ENCODE assay signal across 9 cellular contexts in genomic region chr2:137865954-137866540, GRCh38.
DNase-seq lines count a peak whose midpoint lies in the region; ATAC-seq, FAIRE-seq and TF ChIP-seq lines count a peak whose summit lies in the region.
"Had no signal": no experiment of that assay in that cellular context is flagged by ENCODE, and none has a peak within 500 bp of the region (broad histone marks: within the 10 kb centered on the region; RNA-seq: fewer than 3 reads in every experiment).

No MANE protein-coding gene starts in this region.

- peak; percentile 62 to 77 for DNase-seq in NCI-H2081 (lab: John Stamatoyannopoulos, UW)
- DNase-seq in NCI-H2081 treated with DMSO at 0.1 percent for 48 hours (lab: John Stamatoyannopoulos, UW) = no peak
- DNase-seq in H4 (ENCODE audit: low spot score) = peak; percentile 46
- peak; percentile 37 for DNase-seq in LNCaP clone FGC (ENCODE audit: low read depth)
- DNase-seq in K562 (ENCODE audit: extremely low read depth in 1 of 4, low spot score in 3 of 4) = peak; percentile 45 to 68 (median 52)
- DNase-seq in HepG2 (ENCODE audit: low spot score) = peak; percentile 77
- DNase-seq in stimulated activated effector memory CD8-positive, alpha-beta T cell treated with anti-CD3 and anti-CD28 coated beads, Interleukin-12 subunit alpha, Interleukin-12 subunit beta, amount 100 ng/mL, for 72 hours (ENCODE audit: low spot score in 2 of 2) = peak; percentile 11 to 53

- H3K79me2 ChIP-seq in K562 (ENCODE audit: control insufficient read depth, insufficient read depth, low read length) (no peaks in the 10 kb centered on the region), HepG2 (ENCODE audit: insufficient read depth, low read length) (no peaks in the 10 kb centered on the region)

- CTCF ChIA-PET in K562 (lab: Yijun Ruan, JAX; ENCODE audit: low intra/inter-chr PET ratio) = no interaction called here
- CTCF ChIA-PET in HepG2 (lab: Yijun Ruan, JAX; ENCODE audit: low intra/inter-chr PET ratio, low total read pairs) = interaction anchor here (1.5 to 3.1 kb wide), 4 partner anchors 20 to 962 kb away, joined by 6 to 53 read pairs (median 20); no protein-coding TSS in a partner anchor

- H3K4me1 ChIP-seq in K562 (replicated peaks in 1 of 2; ENCODE audit: control insufficient read depth in 2 of 2, insufficient read depth in 2 of 2, low read length in 2 of 2) (no peaks in the 10 kb centered on the region), HepG2 (ENCODE audit: insufficient read depth, low read length) (no peaks in the 10 kb centered on the region)
- H3K4me1 ChIP-seq: BLaER1 had no signal

- H3K4me1 Mint-ChIP-seq in stimulated activated effector memory CD8-positive, alpha-beta T cell treated with anti-CD3 and anti-CD28 coated beads, Interleukin-12 subunit alpha, Interleukin-12 subunit beta, amount 100 ng/mL, for 72 hours = no peaks in the 10 kb centered on the region

- H2AFZ ChIP-seq in K562 (ENCODE audit: low read depth, low read length) (no peak overlapping the region), HepG2 (ENCODE audit: low read length) (no peak overlapping the region)

- no peaks in the 10 kb centered on the region for H4K20me1 ChIP-seq in K562 (replicated peaks; ENCODE audit: control insufficient read depth, insufficient read depth, low read length)
- no peaks in the 10 kb centered on the region for H4K20me1 ChIP-seq in HepG2 (ENCODE audit: insufficient read depth, low read length)
- H4K20me1 ChIP-seq: BLaER1 had no signal

- H3K9me3 Mint-ChIP-seq in stimulated activated effector memory CD8-positive, alpha-beta T cell treated with anti-CD3 and anti-CD28 coated beads, Interleukin-12 subunit alpha, Interleukin-12 subunit beta, amount 100 ng/mL, for 72 hours = no peaks in the 10 kb centered on the region

- H3K9me3 ChIP-seq in K562 (replicated peaks; ENCODE audit: control insufficient read depth, insufficient read depth, low read depth, low read length) = no peaks in the 10 kb centered on the region
- no peaks in the 10 kb centered on the region for H3K9me3 ChIP-seq in HepG2 (ENCODE audit: low read length)
- H3K9me3 ChIP-seq: BLaER1 had no signal

- POLR2A ChIA-PET in K562 (lab: Yijun Ruan, JAX) = no interaction called here
- POLR2A ChIA-PET in HepG2 (lab: Yijun Ruan, JAX) = no interaction called here

- intact Hi-C loops in K562 (cut with micrococcal nuclease) (loop anchor here (1.0 to 5.0 kb wide), 4 partner anchors 20 to 961 kb away; no protein-coding TSS in a partner anchor), HepG2 (cut with micrococcal nuclease; ENCODE audit: unreplicated experiment) (loop anchor here (1.0 to 5.0 kb wide), 5 partner anchors 20 to 1166 kb away; no protein-coding TSS in a partner anchor)

- H3K9ac ChIP-seq in K562 (ENCODE audit: insufficient read depth in 1 of 2, low read depth in 2 of 2, low read length in 2 of 2) (no peak overlapping the region), HepG2 (ENCODE audit: insufficient read depth, low read depth, low read length) (no peak overlapping the region)
- H3K9ac ChIP-seq: BLaER1 had no signal

- peak; percentile 58 to 87 for TF ChIP-seq RAD21 in K562 (CRISPR knock-in tag; conservative IDR thresholded peaks at IDR 0.05 in 1 of 2, IDR thresholded peaks at IDR 0.05 in 1 of 2)
- peak; percentile 84 for TF ChIP-seq RAD21 in HepG2 (CRISPR knock-in tag; IDR thresholded peaks at IDR 0.05)

- no TSS peak for BruUV-seq in K562 (replicated peaks; lab: Mats Ljungman, UMichigan)
- BruUV-seq in HepG2 (replicated peaks; lab: Mats Ljungman, UMichigan) = no TSS peak

- H3K36me3 Mint-ChIP-seq in stimulated activated effector memory CD8-positive, alpha-beta T cell treated with anti-CD3 and anti-CD28 coated beads, Interleukin-12 subunit alpha, Interleukin-12 subunit beta, amount 100 ng/mL, for 72 hours = no peaks in the 10 kb centered on the region

- H3K27me3 ChIP-seq in K562 (ENCODE audit: control insufficient read depth in 2 of 2, insufficient read depth in 2 of 2, low read length in 2 of 2) = no peaks in the 10 kb centered on the region
- no peaks in the 10 kb centered on the region for H3K27me3 ChIP-seq in HepG2 (ENCODE audit: control insufficient read depth in 1 of 2, insufficient read depth in 2 of 2, low read length in 2 of 2)
- H3K27me3 ChIP-seq: BLaER1 had no signal

- TF ChIP-seq POLR2A in K562 (conservative IDR thresholded peaks at IDR 0.05) (no peak), HepG2 (IDR thresholded peaks at IDR 0.05; ENCODE audit: insufficient read depth in 1 of 2, low read depth in 2 of 2, low read length in 2 of 2) (no peak)

- no peak overlapping the region for H3K27ac ChIP-seq in K562 (ENCODE audit: extremely low read depth, low read depth, low read length)
- no peak overlapping the region for H3K27ac ChIP-seq in HepG2 (ENCODE audit: extremely low read length, insufficient read depth, low read length)
- H3K27ac ChIP-seq: BLaER1 had no signal

- in situ Hi-C loops in K562 (cut with MboI) (no loop called here), HepG2 (cut with HindIII; ENCODE audit: extremely low pct_ligation_motif_present, low pct_unique_long_range_greater_than_20kb) (no loop called here)

- ATAC-seq in SK-N-SH treated with all-trans-retinoic acid at 6 μM for 48 hours = peak; percentile 91
- ATAC-seq in K562 = peak; percentile 93
- ATAC-seq in HepG2 = peak; percentile 98
- peak; percentile 39 for ATAC-seq in stimulated activated effector memory CD8-positive, alpha-beta T cell treated with anti-CD3 and anti-CD28 coated beads, Interleukin-12 subunit alpha, Interleukin-12 subunit beta, amount 100 ng/mL, for 72 hours

- H3K27ac Mint-ChIP-seq in stimulated activated effector memory CD8-positive, alpha-beta T cell treated with anti-CD3 and anti-CD28 coated beads, Interleukin-12 subunit alpha, Interleukin-12 subunit beta, amount 100 ng/mL, for 72 hours = no peak overlapping the region

- FAIRE-seq in K562 (lab: Jason Lieb, UNC) (peak; percentile 90), HepG2 (lab: Jason Lieb, UNC) (peak; percentile 91)

- H3K4me3 ChIP-seq in LNCaP clone FGC (ENCODE audit: low read depth, low read length) = no peak overlapping the region
- H3K4me3 ChIP-seq in K562 = no peak overlapping the region
- no peak overlapping the region for H3K4me3 ChIP-seq in HepG2 (replicated peaks in 1 of 3; ENCODE audit: insufficient read depth in 1 of 3, low read depth in 2 of 3, low read length in 3 of 3)
- H3K4me3 ChIP-seq: BLaER1 had no signal

- no peak for TF ChIP-seq EP300 in K562 (IDR thresholded peaks at IDR 0.05; ENCODE audit: low read length)
- TF ChIP-seq EP300 in HepG2 (IDR thresholded peaks at IDR 0.05; ENCODE audit: low read depth in 2 of 2, low read length in 2 of 2) = no peak
- TF ChIP-seq EP300 in HepG2 (CRISPR knock-in tag; IDR thresholded peaks at IDR 0.05; ENCODE audit: borderline replicate concordance) = no peak

- H3K4me3 Mint-ChIP-seq in stimulated activated effector memory CD8-positive, alpha-beta T cell treated with anti-CD3 and anti-CD28 coated beads, Interleukin-12 subunit alpha, Interleukin-12 subunit beta, amount 100 ng/mL, for 72 hours = no peak overlapping the region

- no peaks in the 10 kb centered on the region for H3K9me1 ChIP-seq in K562 (ENCODE audit: control insufficient read depth, insufficient read depth, low read length)

- 0% methylated on average over 2 of the region's 2 CpGs for WGBS in K562 (ENCODE audit: insufficient coverage, low coverage, missing lambda C conversion rate)
- WGBS in HepG2 (ENCODE audit: low lambda C conversion rate) = 0% methylated on average over 2 of the region's 2 CpGs

- H3K36me3 ChIP-seq in K562 (ENCODE audit: control insufficient read depth, insufficient read depth, low read length) = no peaks in the 10 kb centered on the region
- no peaks in the 10 kb centered on the region for H3K36me3 ChIP-seq in HepG2 (replicated peaks in 1 of 2; ENCODE audit: control insufficient read depth in 1 of 2, insufficient read depth in 2 of 2, low read length in 2 of 2)
- H3K36me3 ChIP-seq: BLaER1 had no signal

- H3K4me2 ChIP-seq in K562 (ENCODE audit: insufficient read depth, low read length) = no peak overlapping the region
- H3K4me2 ChIP-seq in HepG2 (ENCODE audit: low read depth, low read length) = no peak overlapping the region
- H3K4me2 ChIP-seq: BLaER1 had no signal

- TF ChIP-seq CTCF in LNCaP clone FGC (IDR thresholded peaks at IDR 0.05; ENCODE audit: control insufficient read depth, extremely low read depth, insufficient read depth) (peak; percentile 73), K562 (IDR thresholded peaks at IDR 0.05 in 2 of 3, conservative IDR thresholded peaks at IDR 0.05 in 1 of 3; ENCODE audit: insufficient read depth in 2 of 3, low read depth in 1 of 3, low read length in 3 of 3) (peak; percentile 68 to 81 (median 74)), HepG2 (CRISPR knock-in tag; IDR thresholded peaks at IDR 0.05) (peak; percentile 92)

TF ChIP-seq in SK-N-SH treated with all-trans-retinoic acid at 6 μM for 48 hours, 23 proteins besides CTCF, POLR2A, EP300 and RAD21 (continues in another document):
- TF ChIP-seq ZC3H10 (CRISPR knock-in tag; IDR thresholded peaks at IDR 0.05) (no peak), ARNTL (CRISPR knock-in tag; IDR thresholded peaks at IDR 0.05; ENCODE audit: borderline replicate concordance, low read depth) (no peak), TOX (CRISPR knock-in tag; IDR thresholded peaks at IDR 0.05; ENCODE audit: borderline replicate concordance) (no peak), ZFP30 (CRISPR knock-in tag; IDR thresholded peaks at IDR 0.05) (no peak)

TF ChIP-seq in K562, 482 proteins besides CTCF, POLR2A, EP300 and RAD21 (continues in another document):
- TF ChIP-seq, protein P1, sequence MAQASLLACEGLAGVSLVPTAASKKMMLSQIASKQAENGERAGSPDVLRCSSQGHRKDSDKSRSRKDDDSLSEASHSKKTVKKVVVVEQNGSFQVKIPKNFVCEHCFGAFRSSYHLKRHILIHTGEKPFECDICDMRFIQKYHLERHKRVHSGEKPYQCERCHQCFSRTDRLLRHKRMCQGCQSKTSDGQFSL (CRISPR knock-in tag; IDR thresholded peaks at IDR 0.05) = no peak
- TF ChIP-seq, protein P1 (tag; IDR thresholded peaks at IDR 0.05) = no peak
- peak; percentile 80 for TF ChIP-seq SMC3 (conservative IDR thresholded peaks at IDR 0.05; ENCODE audit: insufficient read depth, low read depth, low read length)

TF ChIP-seq in HepG2, 621 proteins besides CTCF, POLR2A, EP300 and RAD21 (continues in another document):
- TF ChIP-seq SMAD3 (CRISPR knock-in tag; IDR thresholded peaks at IDR 0.05) (0 out of 2 replicates have a peak, but pooled peaks have one; percentile 26), DNMT3B (CRISPR knock-in tag; conservative IDR thresholded peaks at IDR 0.05) (0 out of 2 replicates have a peak, but pooled peaks have one; percentile 33), ZNF333 (CRISPR knock-in tag; IDR thresholded peaks at IDR 0.05; ENCODE audit: borderline replicate concordance) (no peak), ZNF557 (CRISPR knock-in tag; IDR thresholded peaks at IDR 0.05) (no peak), REPIN1 (CRISPR knock-in tag; IDR thresholded peaks at IDR 0.05; ENCODE audit: borderline replicate concordance, low read depth) (peak; percentile 24; the same call in 1 of the 2 replicates), CEBPG (CRISPR knock-in tag; IDR thresholded peaks at IDR 0.05) (0 out of 2 replicates have a peak, but pooled peaks have one; percentile 7)

Comparison
In these comparisons a context has a peak if more than half of its experiments do, and no peak if none do; other contexts are left out.
1. ATAC-seq: peak in every context shown above with its lines; median percentile 98 in HepG2; 93 in K562; 91 in SK-N-SH treated with all-trans-retinoic acid at 6 μM for 48 hours; 39 in stimulated activated effector memory CD8-positive, alpha-beta T cell treated with anti-CD3 and anti-CD28 coated beads, Interleukin-12 subunit alpha, Interleukin-12 subunit beta, amount 100 ng/mL, for 72 hours.